8 cellular contexts compared by ENCODE assay signal in genomic region chr9:127903557-127904475, GRCh38. TPM values are rescaled to one million over a fixed set of nuclear protein-coding genes. Genes with fewer than 3 reads are reported as not detected.
A peak's percentile ranks its signal among the peaks of the same experiment; 100 is the strongest.
DNase-seq lines count a peak whose midpoint lies in the region; ATAC-seq and TF ChIP-seq lines count a peak whose summit lies in the region.

No MANE protein-coding gene starts in this region.

- no peak overlapping the region for H2AFZ ChIP-seq in OCI-LY7 (ENCODE audit: low read length)

- H3K4me3 Mint-ChIP-seq in activated naive CD4-positive, alpha-beta T cell treated with anti-CD3 and anti-CD28 coated beads, Interleukin-2, amount 10 ng/mL, durations not matched to agents 7 days and 5 days, result peak overlapping the region; percentile 92

- DNase-seq in OCI-LY7 (ENCODE audit: low spot score) (peak; percentile 91), left colon (peak; percentile 95), occipital lobe (lab: John Stamatoyannopoulos, UW) (no peak), NCI-H187 treated with DMSO at 0.1 percent for 48 hours (lab: John Stamatoyannopoulos, UW) (no peak)
- DNase-seq in activated naive CD4-positive, alpha-beta T cell treated with anti-CD3 and anti-CD28 coated beads, Interleukin-2, amount 10 ng/mL, durations not matched to agents 7 days and 5 days, result peak; percentile 90
- peak; percentile 71 to 88 (median 79) for DNase-seq in stimulated activated CD4-positive, alpha-beta T cell treated with anti-CD3 and anti-CD28 coated beads, TNF-alpha, amount 100 ng/mL, for 48 hours (ENCODE audit: low read depth in 3 of 3)

- no peaks in the 10 kb centered on the region for H3K9me3 Mint-ChIP-seq in activated naive CD4-positive, alpha-beta T cell treated with anti-CD3 and anti-CD28 coated beads, Interleukin-2, amount 10 ng/mL, durations not matched to agents 7 days and 5 days

- H3K27ac Mint-ChIP-seq in activated naive CD4-positive, alpha-beta T cell treated with anti-CD3 and anti-CD28 coated beads, Interleukin-2, amount 10 ng/mL, durations not matched to agents 7 days and 5 days, result peak overlapping the region; percentile 99

- H3K27ac ChIP-seq in OCI-LY7 (ENCODE audit: low read depth, low read length, poor library complexity, severe bottlenecking), result peak overlapping the region; percentile 94

- no TSS peak for BruUV-seq in OCI-LY7 (replicated peaks; lab: Mats Ljungman, UMichigan)

- H3K4me1 ChIP-seq in OCI-LY7 (ENCODE audit: insufficient read depth, low read length, poor library complexity, severe bottlenecking), result peaks cover 79% of the 10 kb centered on the region

- no peak for TF ChIP-seq CTCF in OCI-LY7 (conservative IDR thresholded peaks at IDR 0.05; ENCODE audit: low read length)

- ATAC-seq in left colon, result peak; percentile 65
- no peak for ATAC-seq in GM18868 (IDR thresholded peaks at IDR 0.05; ENCODE audit: unreplicated experiment)

- H3K4me3 ChIP-seq in OCI-LY7 (ENCODE audit: low read depth, low read length, poor library complexity, severe bottlenecking), result peak overlapping the region; percentile 58

- no peaks in the 10 kb centered on the region for H4K20me1 ChIP-seq in OCI-LY7 (ENCODE audit: insufficient read depth, low read length)

- peaks cover 29% of the 10 kb centered on the region for H3K36me3 Mint-ChIP-seq in activated naive CD4-positive, alpha-beta T cell treated with anti-CD3 and anti-CD28 coated beads, Interleukin-2, amount 10 ng/mL, durations not matched to agents 7 days and 5 days

- no peaks in the 10 kb centered on the region for H3K79me2 ChIP-seq in OCI-LY7 (ENCODE audit: insufficient read depth, low read depth, low read length)

- peaks cover 56% of the 10 kb centered on the region for H3K4me1 Mint-ChIP-seq in activated naive CD4-positive, alpha-beta T cell treated with anti-CD3 and anti-CD28 coated beads, Interleukin-2, amount 10 ng/mL, durations not matched to agents 7 days and 5 days

- POLR2A ChIA-PET in OCI-LY7 (lab: Charles Lee), result interaction anchor here (0.6 to 3.7 kb wide), 4 partner anchors 9 to 558 kb away, joined by 3 to 22 read pairs (median 4); partner anchors contain the start of gene ST6GALNAC4

- intact Hi-C loops in OCI-LY7 (cut with micrococcal nuclease; ENCODE audit: unreplicated experiment) (loop anchor here (10.0 kb wide), 1 partner anchor 781 kb away; the partner anchor contains the start of gene SET), left colon (cut with DNase I, micrococcal nuclease) (no loop called here)

- H3K27me3 Mint-ChIP-seq in activated naive CD4-positive, alpha-beta T cell treated with anti-CD3 and anti-CD28 coated beads, Interleukin-2, amount 10 ng/mL, durations not matched to agents 7 days and 5 days, result no peaks in the 10 kb centered on the region

- TF ChIP-seq POLR2A in GM18526 (IDR thresholded peaks at IDR 0.05; ENCODE audit: extremely low read depth, insufficient read length), result peak; percentile 49

- H3K9me2 ChIP-seq in OCI-LY7 (ENCODE audit: insufficient read depth, low read length), result no peaks in the 10 kb centered on the region

- peak overlapping the region; percentile 76 for H3K4me2 ChIP-seq in OCI-LY7 (ENCODE audit: low read length)

- H3K36me3 ChIP-seq in OCI-LY7 (ENCODE audit: insufficient read depth, low read length), result peaks cover 23% of the 10 kb centered on the region

- CTCF ChIA-PET in OCI-LY7 (lab: Charles Lee; ENCODE audit: unreplicated experiment), result interaction anchor here (0.6 to 0.8 kb wide), 4 partner anchors 13 to 1920 kb away, joined by 4 to 5 read pairs (median 5); partner anchors contain the start of genes DPM2 and ST6GALNAC4
- CTCF ChIA-PET in activated naive CD4-positive, alpha-beta T cell treated with anti-CD3 and anti-CD28 coated beads, Interleukin-2, amount 10 ng/mL, durations not matched to agents 7 days and 5 days (lab: Charles Lee), result interaction anchor here (0.7 to 4.3 kb wide), 4 partner anchors 12 to 119 kb away, joined by 3 to 21 read pairs (median 4); no protein-coding TSS in a partner anchor

- H3K9me3 ChIP-seq in OCI-LY7 (ENCODE audit: low read length), result no peaks in the 10 kb centered on the region

RNA-seq across cellular contexts. Expression of gene ST6GALNAC6, which starts 4.4 kb away (rescaled TPM):
- total RNA-seq in OCI-LY7 (2014; rRNA removed; shearing (Covaris generic)), result 38.8 and 43.7 TPM in 2 replicates
- total RNA-seq in OCI-LY7 (2022) (51.3 and 52.7 TPM in 2 replicates), left colon (100 to 1,000 TPM; 222 to 302 TPM), occipital lobe (31.8 TPM)

RNA-seq across cellular contexts. Expression of gene ST6GALNAC4, which starts 13.0 kb away (rescaled TPM):
- total RNA-seq in OCI-LY7 (2014; rRNA removed; shearing (Covaris generic)), result 112 and 180 TPM in 2 replicates
- 118 and 125 TPM in 2 replicates for total RNA-seq in OCI-LY7 (2022)
- total RNA-seq in left colon, result 10 to 100 TPM; 37.5 to 46.9 TPM
- total RNA-seq in occipital lobe, result 10.5 TPM

RNA-seq across cellular contexts. Expression of gene AK1, which starts 26.3 kb away (rescaled TPM):
- 10.7 and 19.5 TPM in 2 replicates for total RNA-seq in OCI-LY7 (2014; rRNA removed; shearing (Covaris generic))
- total RNA-seq in OCI-LY7 (2022) (21.6 and 22.6 TPM in 2 replicates), left colon (100 to 1,000 TPM; 114 to 141 TPM), occipital lobe (28.4 TPM)

RNA-seq across cellular contexts. Expression of gene PIP5KL1, which starts 26.8 kb away (rescaled TPM):
- 0.59 and 0.95 TPM in 2 replicates for total RNA-seq in OCI-LY7 (2014; rRNA removed; shearing (Covaris generic))
- total RNA-seq in OCI-LY7 (2022) (4.4 and 4.6 TPM in 2 replicates), left colon (1 to 10 TPM; 1.3 to 1.9 TPM), occipital lobe (1.4 TPM)

RNA-seq across cellular contexts. Expression of gene DPM2, which starts 33.8 kb away (rescaled TPM):
- 31.6 and 49.7 TPM in 2 replicates for total RNA-seq in OCI-LY7 (2014; rRNA removed; shearing (Covaris generic))
- total RNA-seq in OCI-LY7 (2022) (47.7 and 50.7 TPM in 2 replicates), left colon (10 to 100 TPM; 25.1 to 28.6 TPM), occipital lobe (11.4 TPM)

Comparison
In these comparisons a context has a peak if more than half of its experiments do, and no peak if none do; other contexts are left out.
1. DNase-seq: peak in OCI-LY7 (single experiment), activated naive CD4-positive, alpha-beta T cell treated with anti-CD3 and anti-CD28 coated beads, Interleukin-2, amount 10 ng/mL, durations not matched to agents 7 days and 5 days (single experiment), left colon (2 of 2) and stimulated activated CD4-positive, alpha-beta T cell treated with anti-CD3 and anti-CD28 coated beads, TNF-alpha, amount 100 ng/mL, for 48 hours (3 of 3); none in occipital lobe (single experiment) and NCI-H187 treated with DMSO at 0.1 percent for 48 hours (single experiment).